8 cellular contexts compared by ENCODE assay signal in genomic region chr19:49148784-49149651, GRCh38. TPM values are rescaled to one million over a fixed set of nuclear protein-coding genes. Genes with fewer than 3 reads are reported as not detected.
DNase-seq lines count a peak whose midpoint lies in the region; ATAC-seq and TF ChIP-seq lines count a peak whose summit lies in the region.

No MANE protein-coding gene starts in this region.

- POLR2A ChIA-PET in OCI-LY7 (lab: Charles Lee): interaction anchor here (0.8 kb wide), 1 partner anchor 10 kb away, joined by 3 read pairs; no protein-coding TSS in a partner anchor

- no peak overlapping the region for H4K5ac ChIP-seq in mesendoderm (ENCODE audit: low read length)

- 1% methylated on average over 49 of the region's 49 CpGs for WGBS in HUES64
- no CpG with 5 or more reads among the region's 49 CpGs for WGBS in mesendoderm (ENCODE audit: extremely low coverage, insufficient coverage, low lambda C conversion rate)

- H4K20me1 ChIP-seq in OCI-LY7 (ENCODE audit: insufficient read depth, low read length): no peaks in the 10 kb centered on the region

- H3K9ac ChIP-seq in HUES64 (ENCODE audit: low read depth, low read length) (peak overlapping the region; percentile 56), mesendoderm (ENCODE audit: low read length) (peak overlapping the region; percentile 82)

- peak overlapping the region in 1 of 3 donors; percentile 65 for H3K27ac Mint-ChIP-seq in CD4-positive, CD25-positive, alpha-beta regulatory T cell
- peak overlapping the region; percentile 61 for H3K27ac Mint-ChIP-seq in endothelial cell (ENCODE audit: unreplicated experiment)

- CTCF ChIA-PET in OCI-LY7 (lab: Charles Lee; ENCODE audit: unreplicated experiment): interaction anchor here (0.6 to 0.7 kb wide), 5 partner anchors 12 to 60 kb away, joined by 3 to 5 read pairs (median 5); no protein-coding TSS in a partner anchor

- peaks cover 0 to 53% (median 25%) of the 10 kb centered on the region in 4 donors for H3K4me1 Mint-ChIP-seq in CD4-positive, CD25-positive, alpha-beta regulatory T cell
- peaks cover 27% of the 10 kb centered on the region for H3K4me1 Mint-ChIP-seq in endothelial cell (ENCODE audit: unreplicated experiment)

- no peak overlapping the region for H4K8ac ChIP-seq in mesendoderm (ENCODE audit: low read depth, low read length)

- DNase-seq in CD4-positive, CD25-positive, alpha-beta regulatory T cell: peak; percentile 60 to 70 (median 69)
- DNase-seq in OCI-LY7 (ENCODE audit: low spot score) (peak; percentile 96), activated T-cell treated with anti-CD3 and anti-CD28 coated beads for 24 hours (ENCODE audit: low read depth) (peak; percentile 73), endothelial cell (ENCODE audit: low spot score) (peak; percentile 99), mesendoderm (peak; percentile 99)
- peak; percentile 41 for DNase-seq in stimulated activated CD8-positive, alpha-beta memory T cell treated with anti-CD3 and anti-CD28 coated beads, Interleukin-12 subunit alpha, Interleukin-12 subunit beta, amount 100 ng/mL, for 4 hours (ENCODE audit: low read depth)

- ATAC-seq in CD4-positive, CD25-positive, alpha-beta regulatory T cell (ENCODE audit: low read depth in 2 of 2): peak; percentile 41 to 47
- no peak for ATAC-seq in HG03378 (IDR thresholded peaks at IDR 0.05; ENCODE audit: unreplicated experiment)

- no peak overlapping the region for H2AK5ac ChIP-seq in mesendoderm (ENCODE audit: low read length)

- H3K79me2 ChIP-seq in OCI-LY7 (ENCODE audit: insufficient read depth, low read depth, low read length) (no peaks in the 10 kb centered on the region), mesendoderm (ENCODE audit: control insufficient read depth, insufficient read depth, low read length) (no peaks in the 10 kb centered on the region)

- intact Hi-C loops in OCI-LY7 (cut with micrococcal nuclease; ENCODE audit: unreplicated experiment): loop anchor here (2.0 kb wide), 1 partner anchor 60 kb away; no protein-coding TSS in a partner anchor

- H2AFZ ChIP-seq in OCI-LY7 (ENCODE audit: low read length): peak overlapping the region; percentile 72; the same call in 1 of the 2 replicates

- no peak overlapping the region for H2BK5ac ChIP-seq in mesendoderm (ENCODE audit: low read length)

- H3K36me3 ChIP-seq in CD4-positive, CD25-positive, alpha-beta regulatory T cell (ENCODE audit: control insufficient read depth, insufficient read depth, low read length): no peaks in the 10 kb centered on the region
- H3K36me3 ChIP-seq in HUES64 (ENCODE audit: insufficient read depth, low read length) (no peaks in the 10 kb centered on the region), OCI-LY7 (ENCODE audit: insufficient read depth, low read length) (no peaks in the 10 kb centered on the region), mesendoderm (ENCODE audit: control insufficient read depth, insufficient read depth, low read length) (no peaks in the 10 kb centered on the region)

- no peaks in the 10 kb centered on the region for H3K9me2 ChIP-seq in OCI-LY7 (ENCODE audit: insufficient read depth, low read length)

- H3K79me1 ChIP-seq in mesendoderm (ENCODE audit: low read length): no peaks in the 10 kb centered on the region

- peak overlapping the region; percentile 32 for H3K4me3 ChIP-seq in CD4-positive, CD25-positive, alpha-beta regulatory T cell (ENCODE audit: low read depth, low read length)
- H3K4me3 ChIP-seq in HUES64 (ENCODE audit: low read length): peak overlapping the region; percentile 91
- peak overlapping the region; percentile 83 for H3K4me3 ChIP-seq in OCI-LY7 (ENCODE audit: low read depth, low read length, poor library complexity, severe bottlenecking)
- H3K4me3 ChIP-seq in mesendoderm (ENCODE audit: low read length): peak overlapping the region; percentile 77

- H3K36me3 Mint-ChIP-seq in CD4-positive, CD25-positive, alpha-beta regulatory T cell: peaks cover 3% of the 10 kb centered on the region
- peaks cover 9% of the 10 kb centered on the region for H3K36me3 Mint-ChIP-seq in endothelial cell (ENCODE audit: low read depth, unreplicated experiment)

- no peak overlapping the region for H2BK15ac ChIP-seq in mesendoderm (replicated peaks; ENCODE audit: low read depth)

- peaks cover 0 to 7% (median 2%) of the 10 kb centered on the region in 7 donors for H3K9me3 Mint-ChIP-seq in CD4-positive, CD25-positive, alpha-beta regulatory T cell
- H3K9me3 Mint-ChIP-seq in endothelial cell (ENCODE audit: unreplicated experiment): no peaks in the 10 kb centered on the region

- H3K56ac ChIP-seq in mesendoderm (ENCODE audit: low read length): peak overlapping the region; percentile 90

- H3K27me3 ChIP-seq in CD4-positive, CD25-positive, alpha-beta regulatory T cell (ENCODE audit: control insufficient read depth, insufficient read depth, low read length): peaks cover 20% of the 10 kb centered on the region
- H3K27me3 ChIP-seq in HUES64 (ENCODE audit: insufficient read depth, low read length) (peaks cover 17% of the 10 kb centered on the region), mesendoderm (ENCODE audit: insufficient read depth, low read length, poor library complexity) (no peaks in the 10 kb centered on the region)

- H3K18ac ChIP-seq in mesendoderm (ENCODE audit: low read length): no peak overlapping the region

- no peak overlapping the region for H3K4ac ChIP-seq in mesendoderm (ENCODE audit: low read depth, low read length)

- TF ChIP-seq CTCF in OCI-LY7 (conservative IDR thresholded peaks at IDR 0.05; ENCODE audit: low read length): no peak
- no peak for TF ChIP-seq CTCF in endothelial cell (IDR thresholded peaks at IDR 0.05; ENCODE audit: unreplicated experiment)

- H3K27me3 Mint-ChIP-seq in CD4-positive, CD25-positive, alpha-beta regulatory T cell: peaks cover 89% of the 10 kb centered on the region
- H3K27me3 Mint-ChIP-seq in endothelial cell (ENCODE audit: unreplicated experiment): peaks cover 22% of the 10 kb centered on the region

- H3K23ac ChIP-seq in mesendoderm (ENCODE audit: low read length): no peak overlapping the region

- no peak overlapping the region for H3K27ac ChIP-seq in CD4-positive, CD25-positive, alpha-beta regulatory T cell (ENCODE audit: insufficient read depth, low read length, poor library complexity, severe bottlenecking)
- H3K27ac ChIP-seq in HUES64 (ENCODE audit: low read depth, low read length) (peak overlapping the region; percentile 85), OCI-LY7 (ENCODE audit: low read depth, low read length, poor library complexity, severe bottlenecking) (peak overlapping the region; percentile 36), mesendoderm (ENCODE audit: low read depth, low read length) (peak overlapping the region; percentile 51)

- peaks cover 41% of the 10 kb centered on the region for H3K4me1 ChIP-seq in CD4-positive, CD25-positive, alpha-beta regulatory T cell (ENCODE audit: control insufficient read depth, insufficient read depth, low read length, poor library complexity, severe bottlenecking)
- 0 out of 2 replicates have a peak, but pooled peaks cover 7% of the 10 kb centered on the region for H3K4me1 ChIP-seq in HUES64 (ENCODE audit: insufficient read depth, low read length)
- peaks cover 32% of the 10 kb centered on the region for H3K4me1 ChIP-seq in OCI-LY7 (ENCODE audit: insufficient read depth, low read length, poor library complexity, severe bottlenecking)
- H3K4me1 ChIP-seq in mesendoderm (ENCODE audit: control insufficient read depth, low read depth, low read length): peaks cover 5% of the 10 kb centered on the region

- BruUV-seq in OCI-LY7 (replicated peaks; lab: Mats Ljungman, UMichigan): no TSS peak

- H3K4me3 Mint-ChIP-seq in CD4-positive, CD25-positive, alpha-beta regulatory T cell: peak overlapping the region; percentile 72 to 89 (median 79)
- H3K4me3 Mint-ChIP-seq in endothelial cell (ENCODE audit: unreplicated experiment): peak overlapping the region; percentile 94

- H3K9me3 ChIP-seq in CD4-positive, CD25-positive, alpha-beta regulatory T cell (ENCODE audit: control insufficient read depth in 2 of 2, low read length in 2 of 2): peaks cover 0 to 12% of the 10 kb centered on the region in 2 experiments
- no peaks in the 10 kb centered on the region for H3K9me3 ChIP-seq in HUES64 (ENCODE audit: insufficient read depth, low read depth, low read length)
- H3K9me3 ChIP-seq in OCI-LY7 (ENCODE audit: low read length): no peaks in the 10 kb centered on the region

- H3K4me2 ChIP-seq in OCI-LY7 (ENCODE audit: low read length) (peak overlapping the region; percentile 85), mesendoderm (ENCODE audit: low read length) (peak overlapping the region; percentile 88)

- no peak overlapping the region for H2BK120ac ChIP-seq in mesendoderm (ENCODE audit: low read depth, low read length)

RNA-seq across cellular contexts. Expression of gene HRC, which starts 6.2 kb away (rescaled TPM):
- not detected for total RNA-seq in CD4-positive, CD25-positive, alpha-beta regulatory T cell
- not detected for polyA plus RNA-seq in CD4-positive, CD25-positive, alpha-beta regulatory T cell
- 0.80 TPM for polyA plus RNA-seq in HUES64 (2013, experiment 1 of 2)
- 2.1 TPM for polyA plus RNA-seq in HUES64 (2013, experiment 2 of 2)
- total RNA-seq in OCI-LY7 (2014; rRNA removed; shearing (Covaris generic)): not detected in 2 replicates
- total RNA-seq in OCI-LY7 (2022): not detected in 2 replicates
- total RNA-seq in endothelial cell (ENCODE audit: unreplicated experiment): 0.72 TPM
- 0.88 TPM for polyA plus RNA-seq in mesendoderm (2013, experiment 1 of 2)
- polyA plus RNA-seq in mesendoderm (2013, experiment 2 of 2): 0.74 TPM

RNA-seq across cellular contexts. Expression of gene TRPM4, which starts 8.6 kb away (rescaled TPM):
- total RNA-seq in CD4-positive, CD25-positive, alpha-beta regulatory T cell: not detected
- not detected for polyA plus RNA-seq in CD4-positive, CD25-positive, alpha-beta regulatory T cell
- polyA plus RNA-seq in HUES64 (2013, experiment 1 of 2): 3.0 TPM
- 3.1 TPM for polyA plus RNA-seq in HUES64 (2013, experiment 2 of 2)
- 11.6 and 20.9 TPM in 2 replicates for total RNA-seq in OCI-LY7 (2014; rRNA removed; shearing (Covaris generic))
- 36.2 and 44.2 TPM in 2 replicates for total RNA-seq in OCI-LY7 (2022)
- 75.3 TPM for total RNA-seq in endothelial cell (ENCODE audit: unreplicated experiment)
- 3.4 TPM for polyA plus RNA-seq in mesendoderm (2013, experiment 1 of 2)
- 2.9 TPM for polyA plus RNA-seq in mesendoderm (2013, experiment 2 of 2)

RNA-seq across cellular contexts. Expression of gene PPFIA3, which starts 29.7 kb away (rescaled TPM):
- 2.6 TPM for total RNA-seq in CD4-positive, CD25-positive, alpha-beta regulatory T cell
- polyA plus RNA-seq in CD4-positive, CD25-positive, alpha-beta regulatory T cell: under 1 TPM in 3 of 4 donors, not detected in 1; 0.11 to 0.17 (median 0.17) TPM
- polyA plus RNA-seq in HUES64 (2013, experiment 1 of 2): 12.0 TPM
- 19.0 TPM for polyA plus RNA-seq in HUES64 (2013, experiment 2 of 2)
- total RNA-seq in OCI-LY7 (2014; rRNA removed; shearing (Covaris generic)): 17.1 and 21.2 TPM in 2 replicates
- total RNA-seq in OCI-LY7 (2022) (16.2 and 17.8 TPM in 2 replicates), endothelial cell (ENCODE audit: unreplicated experiment) (19.7 TPM)
- polyA plus RNA-seq in mesendoderm (2013, experiment 1 of 2): 7.1 TPM
- polyA plus RNA-seq in mesendoderm (2013, experiment 2 of 2): 6.1 TPM

RNA-seq across cellular contexts. Expression of gene C19orf73, which starts 30.1 kb away (rescaled TPM):
- total RNA-seq in CD4-positive, CD25-positive, alpha-beta regulatory T cell: 1.7 TPM
- 1 to 10 TPM; 1.1 to 3.7 (median 2.0) TPM for polyA plus RNA-seq in CD4-positive, CD25-positive, alpha-beta regulatory T cell
- polyA plus RNA-seq in HUES64 (2013, experiment 1 of 2): 0.70 TPM
- polyA plus RNA-seq in HUES64 (2013, experiment 2 of 2): 0.57 TPM
- 5.9 and 8.3 TPM in 2 replicates for total RNA-seq in OCI-LY7 (2014; rRNA removed; shearing (Covaris generic))
- 2.5 and 4.4 TPM in 2 replicates for total RNA-seq in OCI-LY7 (2022)
- 0.51 TPM for total RNA-seq in endothelial cell (ENCODE audit: unreplicated experiment)
- polyA plus RNA-seq in mesendoderm (2013, experiment 1 of 2): 1.5 TPM
- polyA plus RNA-seq in mesendoderm (2013, experiment 2 of 2): 1.4 TPM

RNA-seq across cellular contexts. Expression of gene LIN7B, which starts 34.8 kb away (rescaled TPM):
- total RNA-seq in CD4-positive, CD25-positive, alpha-beta regulatory T cell: 5.5 TPM
- 1 to 10 TPM; 2.6 to 4.4 (median 4.2) TPM for polyA plus RNA-seq in CD4-positive, CD25-positive, alpha-beta regulatory T cell
- 2.2 TPM for polyA plus RNA-seq in HUES64 (2013, experiment 1 of 2)
- 2.7 TPM for polyA plus RNA-seq in HUES64 (2013, experiment 2 of 2)
- 5.5 and 14.7 TPM in 2 replicates for total RNA-seq in OCI-LY7 (2014; rRNA removed; shearing (Covaris generic))
- total RNA-seq in OCI-LY7 (2022): 3.6 and 4.8 TPM in 2 replicates
- total RNA-seq in endothelial cell (ENCODE audit: unreplicated experiment): 5.8 TPM
- polyA plus RNA-seq in mesendoderm (2013, experiment 1 of 2): 1.2 TPM
- 1.3 TPM for polyA plus RNA-seq in mesendoderm (2013, experiment 2 of 2)

Comparison
In these comparisons a context has a peak if more than half of its experiments do, and no peak if none do; other contexts are left out.
1. DNase-seq: peak in every context shown above with its lines; median percentile 99 in endothelial cell; 99 in mesendoderm; 96 in OCI-LY7; 73 in activated T-cell treated with anti-CD3 and anti-CD28 coated beads for 24 hours; 69 in CD4-positive, CD25-positive, alpha-beta regulatory T cell; 41 in stimulated activated CD8-positive, alpha-beta memory T cell treated with anti-CD3 and anti-CD28 coated beads, Interleukin-12 subunit alpha, Interleukin-12 subunit beta, amount 100 ng/mL, for 4 hours.
2. H3K4me3 ChIP-seq: peak in every context shown above with its lines; median percentile 91 in HUES64; 83 in OCI-LY7; 77 in mesendoderm; 32 in CD4-positive, CD25-positive, alpha-beta regulatory T cell.